ENCODE assay signal across 34 cellular contexts in genomic region chr2:198293281-198293680, GRCh38.
"Had no signal": no experiment of that assay in that cellular context is flagged by ENCODE, and none has a peak within 500 bp of the region (broad histone marks: within the 10 kb centered on the region; RNA-seq: fewer than 3 reads in every experiment).

No MANE protein-coding gene starts in this region.

- H3K4me3 Mint-ChIP-seq: activated CD4-positive, alpha-beta memory T cell treated with anti-CD3 and anti-CD28 coated beads, Interleukin-2, amount 10 ng/mL, durations not matched to agents 7 days and 5 days; activated CD4-positive, alpha-beta T cell treated with anti-CD3 and anti-CD28 coated beads for 36 hours; activated CD4-positive, alpha-beta T cell treated with anti-CD3 and anti-CD28 coated beads, Interleukin-2, amount 10 ng/mL, durations not matched to agents 7 days and 5 days; activated naive CD4-positive, alpha-beta T cell treated with anti-CD3 and anti-CD28 coated beads for 36 hours; activated naive CD4-positive, alpha-beta T cell treated with anti-CD3 and anti-CD28 coated beads, Interleukin-2, amount 50 U/mL, for 24 hours; activated naive CD8-positive, alpha-beta T cell treated with anti-CD3 and anti-CD28 coated beads for 36 hours; activated naive CD8-positive, alpha-beta T cell treated with anti-CD3 and anti-CD28 coated beads, Interleukin-2, amount 50 U/mL, for 24 hours; activated T-cell treated with anti-CD3 and anti-CD28 coated beads, Interleukin-2, amount 50 U/mL, for 4 hours; brain; effector memory CD8-positive, alpha-beta T cell; T-cell; T-helper 1 cell treated with Interleukin-12 subunit alpha and Interleukin-12 subunit beta and Interleukin-4 antibody, amounts not matched to agents 30 μg/mL and 1 μg/mL, for 36 hours; T-helper 2 cell treated with Interferon-gamma antibody and Interleukin-4, amounts not matched to agents 5 μg/mL and 100 μg/mL, for 36 hours had no signal

- H3K4me3 ChIP-seq: adrenal gland, ascending aorta, breast epithelium, cardiac muscle cell, colonic mucosa, heart left ventricle had no signal

- H3K27me3 ChIP-seq: ascending aorta, breast epithelium, cardiac muscle cell, colonic mucosa, heart left ventricle had no signal

- DNase-seq: activated CD4-positive, alpha-beta memory T cell treated with anti-CD3 and anti-CD28 coated beads, Interleukin-2, amount 10 ng/mL, durations not matched to agents 7 days and 5 days; activated CD4-positive, alpha-beta T cell treated with anti-CD3 and anti-CD28 coated beads for 36 hours; activated CD4-positive, alpha-beta T cell treated with anti-CD3 and anti-CD28 coated beads, Interleukin-2, amount 10 ng/mL, durations not matched to agents 7 days and 5 days; activated CD4-positive, alpha-beta T cell treated with anti-CD3 and anti-CD28 coated beads, Interleukin-2, amount 50 U/mL, for 4 hours; activated CD4-positive, CD25-positive, alpha-beta regulatory T cell; activated CD4-positive, CD25-positive, alpha-beta regulatory T cell treated with anti-CD3 and anti-CD28 coated beads, Interleukin-2, amount 50 U/mL, for 72 hours; activated CD8-positive, alpha-beta memory T cell treated with anti-CD3 and anti-CD28 coated beads, Interleukin-2, amount 50 U/mL, for 48 hours; activated effector memory CD4-positive, alpha-beta T cell treated with anti-CD3 and anti-CD28 coated beads, Interleukin-2, amount 50 U/mL, for 16 hours; activated naive CD4-positive, alpha-beta T cell treated with anti-CD3 and anti-CD28 coated beads for 36 hours; activated naive CD8-positive, alpha-beta T cell treated with anti-CD3 and anti-CD28 coated beads for 36 hours; activated naive CD8-positive, alpha-beta T cell treated with anti-CD3 and anti-CD28 coated beads, Interleukin-2, amount 50 U/mL, for 24 hours; activated T-cell treated with anti-CD3 and anti-CD28 coated beads for 4 hours; activated T-cell treated with anti-CD3 and anti-CD28 coated beads, Interleukin-2, amount 50 U/mL, for 4 hours; adrenal gland; amygdala; central memory CD4-positive, alpha-beta T cell; cerebellar nuclear complex; colonic mucosa; effector memory CD8-positive, alpha-beta T cell; foreskin fibroblast; heart left ventricle; hypothalamus; SW 1271; T-cell; T1000 had no signal

- H3K4me1 ChIP-seq: adrenal gland, ascending aorta, breast epithelium, colonic mucosa had no signal

- H3K4me1 Mint-ChIP-seq: activated CD4-positive, alpha-beta memory T cell treated with anti-CD3 and anti-CD28 coated beads, Interleukin-2, amount 10 ng/mL, durations not matched to agents 7 days and 5 days; activated CD4-positive, alpha-beta T cell treated with anti-CD3 and anti-CD28 coated beads for 36 hours; activated CD4-positive, alpha-beta T cell treated with anti-CD3 and anti-CD28 coated beads, Interleukin-2, amount 10 ng/mL, durations not matched to agents 7 days and 5 days; activated naive CD4-positive, alpha-beta T cell treated with anti-CD3 and anti-CD28 coated beads, Interleukin-2, amount 50 U/mL, for 24 hours; activated naive CD8-positive, alpha-beta T cell treated with anti-CD3 and anti-CD28 coated beads for 36 hours; activated naive CD8-positive, alpha-beta T cell treated with anti-CD3 and anti-CD28 coated beads, Interleukin-2, amount 50 U/mL, for 24 hours had no signal

- H3K27ac ChIP-seq: adrenal gland, ascending aorta, breast epithelium, cardiac muscle cell, colonic mucosa, heart left ventricle had no signal

- H3K36me3 ChIP-seq: adrenal gland, ascending aorta, breast epithelium, cardiac muscle cell, colonic mucosa, heart left ventricle had no signal

- H3K36me3 Mint-ChIP-seq: activated naive CD4-positive, alpha-beta T cell treated with anti-CD3 and anti-CD28 coated beads, Interleukin-2, amount 50 U/mL, for 24 hours; activated naive CD8-positive, alpha-beta T cell treated with anti-CD3 and anti-CD28 coated beads for 36 hours; brain; T-cell had no signal

- ATAC-seq: activated CD4-positive, alpha-beta T cell treated with anti-CD3 and anti-CD28 coated beads for 36 hours; activated naive CD8-positive, alpha-beta T cell treated with anti-CD3 and anti-CD28 coated beads, Interleukin-2, amount 50 U/mL, for 24 hours; activated T-cell treated with anti-CD3 and anti-CD28 coated beads, Interleukin-2, amount 50 U/mL, for 4 hours; effector memory CD8-positive, alpha-beta T cell; esophagus mucosa; heart left ventricle; T-cell had no signal

- H3K27ac Mint-ChIP-seq: activated CD4-positive, alpha-beta memory T cell treated with anti-CD3 and anti-CD28 coated beads, Interleukin-2, amount 10 ng/mL, durations not matched to agents 7 days and 5 days; activated CD4-positive, alpha-beta T cell treated with anti-CD3 and anti-CD28 coated beads for 36 hours; activated CD4-positive, alpha-beta T cell treated with anti-CD3 and anti-CD28 coated beads, Interleukin-2, amount 10 ng/mL, durations not matched to agents 7 days and 5 days; activated naive CD4-positive, alpha-beta T cell treated with anti-CD3 and anti-CD28 coated beads for 36 hours; activated naive CD4-positive, alpha-beta T cell treated with anti-CD3 and anti-CD28 coated beads, Interleukin-2, amount 50 U/mL, for 24 hours; activated naive CD8-positive, alpha-beta T cell treated with anti-CD3 and anti-CD28 coated beads for 36 hours; activated naive CD8-positive, alpha-beta T cell treated with anti-CD3 and anti-CD28 coated beads, Interleukin-2, amount 50 U/mL, for 24 hours; activated T-helper 2 cell treated with anti-CD3 and anti-CD28 coated beads, Interferon-gamma antibody, Interleukin-2, Interleukin-4, amounts not matched to agents 10 μg/mL and 5 μg/mL and 100 μg/mL, durations not matched to agents 14 hours and 24 hours and 36 hours; brain; effector memory CD8-positive, alpha-beta T cell; T-cell; T-helper 1 cell treated with Interleukin-12 subunit alpha and Interleukin-12 subunit beta and Interleukin-4 antibody, amounts not matched to agents 30 μg/mL and 1 μg/mL, for 36 hours; T-helper 2 cell treated with Interferon-gamma antibody and Interleukin-4, amounts not matched to agents 5 μg/mL and 100 μg/mL, for 36 hours had no signal

- H3K9me3 Mint-ChIP-seq: activated CD4-positive, alpha-beta memory T cell treated with anti-CD3 and anti-CD28 coated beads, Interleukin-2, amount 10 ng/mL, durations not matched to agents 7 days and 5 days; activated CD4-positive, alpha-beta T cell treated with anti-CD3 and anti-CD28 coated beads, Interleukin-2, amount 10 ng/mL, durations not matched to agents 7 days and 5 days; activated naive CD4-positive, alpha-beta T cell treated with anti-CD3 and anti-CD28 coated beads for 36 hours; activated naive CD4-positive, alpha-beta T cell treated with anti-CD3 and anti-CD28 coated beads, Interleukin-2, amount 50 U/mL, for 24 hours; activated naive CD8-positive, alpha-beta T cell treated with anti-CD3 and anti-CD28 coated beads for 36 hours; activated naive CD8-positive, alpha-beta T cell treated with anti-CD3 and anti-CD28 coated beads, Interleukin-2, amount 50 U/mL, for 24 hours; activated T-cell treated with anti-CD3 and anti-CD28 coated beads, Interleukin-2, amount 50 U/mL, for 4 hours; activated T-helper 2 cell treated with anti-CD3 and anti-CD28 coated beads, Interferon-gamma antibody, Interleukin-2, Interleukin-4, amounts not matched to agents 10 μg/mL and 5 μg/mL and 100 μg/mL, durations not matched to agents 14 hours and 24 hours and 36 hours; brain; effector memory CD8-positive, alpha-beta T cell; T-cell; T-helper 1 cell treated with Interleukin-12 subunit alpha and Interleukin-12 subunit beta and Interleukin-4 antibody, amounts not matched to agents 30 μg/mL and 1 μg/mL, for 36 hours; T-helper 2 cell treated with Interferon-gamma antibody and Interleukin-4, amounts not matched to agents 5 μg/mL and 100 μg/mL, for 36 hours had no signal
